ENCODE assay signal across 21 cellular contexts in genomic region chr4:156388826-156389225, GRCh38.
A peak's percentile ranks its signal among the peaks of the same experiment; 100 is the strongest.
DNase-seq lines count a peak whose midpoint lies in the region; ATAC-seq, FAIRE-seq and TF ChIP-seq lines count a peak whose summit lies in the region.
"Had no signal": no experiment of that assay in that cellular context is flagged by ENCODE, and none has a peak within 500 bp of the region (broad histone marks: within the 10 kb centered on the region; RNA-seq: fewer than 3 reads in every experiment).

No MANE protein-coding gene starts in this region.

- TF ChIP-seq POLR2A in H54 (IDR thresholded peaks at IDR 0.05; ENCODE audit: low read depth, low read length): no peak

- ATAC-seq in left colon: no peak
- ATAC-seq: GM12878 had no signal

- H3K27ac Mint-ChIP-seq in mesothelial cell of epicardium: no peak overlapping the region
- H3K27ac Mint-ChIP-seq: activated naive CD4-positive, alpha-beta T cell treated with anti-CD3 and anti-CD28 coated beads, Interleukin-2, amount 50 U/mL, for 24 hours; activated T-helper 1 cell treated with anti-CD3 and anti-CD28 coated beads, Interleukin-12 subunit alpha, Interleukin-12 subunit beta, Interleukin-2, Interleukin-4 antibody, amounts not matched to agents 30 ng/mL and 10 ng/mL and 1 ng/mL, durations not matched to agents 14 hours and 24 hours and 36 hours; CD14-positive monocyte had no signal

- no peaks in the 10 kb centered on the region for H3K27me3 Mint-ChIP-seq in mesothelial cell of epicardium (ENCODE audit: low read depth)

- peak; percentile 34 for DNase-seq in A172 (ENCODE audit: low spot score)
- DNase-seq in H54 (ENCODE audit: insufficient read length, low spot score): peak; percentile 2
- DNase-seq in RPMI7951 (ENCODE audit: low read depth): peak; percentile 65
- DNase-seq in fibroblast of peridontal ligament (ENCODE audit: extremely low read depth): peak; percentile 55
- DNase-seq in mesothelial cell of epicardium (ENCODE audit: low spot score in 2 of 2, unreplicated experiment in 2 of 2): no peak
- DNase-seq in putamen (ENCODE audit: low spot score): no peak
- DNase-seq in left colon: no peak
- no peak for DNase-seq in HT-29 (ENCODE audit: low spot score)
- DNase-seq: activated CD4-positive, alpha-beta T cell treated with anti-CD3 and anti-CD28 coated beads for 1 hour; GDM1; NCI-H1436; NCI-H524 treated with DMSO at 0.1 percent for 48 hours; substantia nigra; uterus had no signal

- no peak overlapping the region for H3K4me3 Mint-ChIP-seq in mesothelial cell of epicardium
- H3K4me3 Mint-ChIP-seq: activated naive CD4-positive, alpha-beta T cell treated with anti-CD3 and anti-CD28 coated beads, Interleukin-2, amount 50 U/mL, for 24 hours; activated T-helper 1 cell treated with anti-CD3 and anti-CD28 coated beads, Interleukin-12 subunit alpha, Interleukin-12 subunit beta, Interleukin-2, Interleukin-4 antibody, amounts not matched to agents 30 ng/mL and 10 ng/mL and 1 ng/mL, durations not matched to agents 14 hours and 24 hours and 36 hours; CD14-positive monocyte had no signal

- H3K36me3 Mint-ChIP-seq in mesothelial cell of epicardium: peaks cover 1% of the 10 kb centered on the region
- H3K36me3 Mint-ChIP-seq: activated naive CD4-positive, alpha-beta T cell treated with anti-CD3 and anti-CD28 coated beads, Interleukin-2, amount 50 U/mL, for 24 hours; CD14-positive monocyte had no signal

- no peak for TF ChIP-seq CTCF in mesothelial cell of epicardium (IDR thresholded peaks at IDR 0.05; ENCODE audit: unreplicated experiment)

- H3K4me1 Mint-ChIP-seq in mesothelial cell of epicardium: no peaks in the 10 kb centered on the region
- H3K4me1 Mint-ChIP-seq: activated naive CD4-positive, alpha-beta T cell treated with anti-CD3 and anti-CD28 coated beads, Interleukin-2, amount 50 U/mL, for 24 hours; CD14-positive monocyte had no signal

- H3K9me3 Mint-ChIP-seq in mesothelial cell of epicardium: peaks cover 1% of the 10 kb centered on the region
- H3K9me3 Mint-ChIP-seq: activated naive CD4-positive, alpha-beta T cell treated with anti-CD3 and anti-CD28 coated beads, Interleukin-2, amount 50 U/mL, for 24 hours; activated T-helper 1 cell treated with anti-CD3 and anti-CD28 coated beads, Interleukin-12 subunit alpha, Interleukin-12 subunit beta, Interleukin-2, Interleukin-4 antibody, amounts not matched to agents 30 ng/mL and 10 ng/mL and 1 ng/mL, durations not matched to agents 14 hours and 24 hours and 36 hours had no signal

- intact Hi-C loops in left colon (cut with DNase I, micrococcal nuclease): no loop called here

- FAIRE-seq in H54 (lab: Jason Lieb, UNC): no peak
- FAIRE-seq: A204.1, colon, GM12878, islet of Langerhans had no signal

Comparison
In these comparisons a context has a peak if more than half of its experiments do, and no peak if none do; other contexts are left out.
1. DNase-seq: peak in A172 (single experiment), H54 (single experiment), RPMI7951 (single experiment) and fibroblast of peridontal ligament (single experiment); none in mesothelial cell of epicardium (0 of 2), putamen (single experiment), left colon (0 of 2) and HT-29 (single experiment).